Comparison of ENCODE assay signal across 12 cellular contexts in genomic region chr19:3409346-3410064, GRCh38. TPM values are rescaled to one million over a fixed set of nuclear protein-coding genes. Genes with fewer than 3 reads are reported as not detected.
DNase-seq lines count a peak whose midpoint lies in the region; ATAC-seq and TF ChIP-seq lines count a peak whose summit lies in the region.
"Had no signal": no experiment of that assay in that cellular context is flagged by ENCODE, and none has a peak within 500 bp of the region (broad histone marks: within the 10 kb centered on the region; RNA-seq: fewer than 3 reads in every experiment).

No MANE protein-coding gene starts in this region.

- H3K27me3 Mint-ChIP-seq in activated CD4-positive, alpha-beta T cell treated with anti-CD3 and anti-CD28 coated beads, Interleukin-2, amount 10 ng/mL, durations not matched to agents 7 days and 5 days: no peaks in the 10 kb centered on the region

- H3K4me1 Mint-ChIP-seq in activated CD4-positive, alpha-beta T cell treated with anti-CD3 and anti-CD28 coated beads, Interleukin-2, amount 10 ng/mL, durations not matched to agents 7 days and 5 days: no peaks in the 10 kb centered on the region

- H3K36me3 ChIP-seq in osteoblast (ENCODE audit: insufficient read depth, low read length) (peaks cover 24% of the 10 kb centered on the region), uterus (no peaks in the 10 kb centered on the region)

- H3K4me3 Mint-ChIP-seq in activated CD4-positive, alpha-beta T cell treated with anti-CD3 and anti-CD28 coated beads, Interleukin-2, amount 10 ng/mL, durations not matched to agents 7 days and 5 days: no peak overlapping the region

- H4K20me1 ChIP-seq in osteoblast (ENCODE audit: insufficient read depth, low read length): peaks cover 19% of the 10 kb centered on the region

- no peaks in the 10 kb centered on the region for H3K9me3 Mint-ChIP-seq in activated CD4-positive, alpha-beta T cell treated with anti-CD3 and anti-CD28 coated beads, Interleukin-2, amount 10 ng/mL, durations not matched to agents 7 days and 5 days

- H3K27me3 ChIP-seq in osteoblast (ENCODE audit: insufficient read depth, low read length): no peaks in the 10 kb centered on the region
- no peaks in the 10 kb centered on the region for H3K27me3 ChIP-seq in uterus

- intact Hi-C loops in Right ventricle myocardium inferior (cut with DNase I) (loop anchor here (2.0 kb wide), 1 partner anchor 43 kb away; the partner anchor contains the start of gene NFIC), uterus (cut with DNase I; ENCODE audit: low total_unique reads) (no loop called here)

- H2AFZ ChIP-seq in osteoblast (ENCODE audit: low read length): no peak overlapping the region

- peak; percentile 54 for DNase-seq in NCI-H748 (lab: John Stamatoyannopoulos, UW; ENCODE audit: unreplicated experiment)
- DNase-seq in NCI-H748 treated with DMSO at 0.1 percent for 48 hours (lab: John Stamatoyannopoulos, UW): no peak
- peak; percentile 87 for DNase-seq in Right ventricle myocardium inferior (ENCODE audit: missing footprints)
- peak; percentile 53 for DNase-seq in osteoblast (ENCODE audit: insufficient read length, low spot score, missing footprints)
- peak; percentile 65 to 80 for DNase-seq in uterus
- DNase-seq in activated CD4-positive, alpha-beta T cell treated with anti-CD3 and anti-CD28 coated beads, Interleukin-2, amount 10 ng/mL, durations not matched to agents 7 days and 5 days: no peak
- DNase-seq in A172 (ENCODE audit: low spot score): no peak
- DNase-seq: activated naive CD4-positive, alpha-beta T cell treated with Interleukin-2 at 50 U/mL for 16 hours; MM.1S; PC-3 had no signal

- H3K27ac ChIP-seq in osteoblast (ENCODE audit: low read depth, low read length) (no peak overlapping the region), uterus (peak overlapping the region; percentile 98 to 100)

- CTCF ChIA-PET in activated CD4-positive, alpha-beta T cell treated with anti-CD3 and anti-CD28 coated beads, Interleukin-2, amount 10 ng/mL, durations not matched to agents 7 days and 5 days (lab: Charles Lee): no interaction called here

- no peak overlapping the region for H3K27ac Mint-ChIP-seq in activated CD4-positive, alpha-beta T cell treated with anti-CD3 and anti-CD28 coated beads, Interleukin-2, amount 10 ng/mL, durations not matched to agents 7 days and 5 days

- peaks cover 9% of the 10 kb centered on the region for H3K4me1 ChIP-seq in osteoblast (ENCODE audit: insufficient read depth, low read length)
- peaks cover 0 to 13% of the 10 kb centered on the region in 2 donors for H3K4me1 ChIP-seq in uterus

- TF ChIP-seq CTCF in osteoblast (IDR thresholded peaks at IDR 0.05; ENCODE audit: extremely low read depth, low read depth, low read length): no peak
- no peak for TF ChIP-seq CTCF in uterus (IDR thresholded peaks at IDR 0.05)

- H3K9me3 ChIP-seq in osteoblast (ENCODE audit: low read depth, low read length) (no peaks in the 10 kb centered on the region), uterus (no peaks in the 10 kb centered on the region)

- ATAC-seq in Right ventricle myocardium inferior (peak; percentile 70), GM21576 (IDR thresholded peaks at IDR 0.05; ENCODE audit: unreplicated experiment) (no peak)
- ATAC-seq: activated CD4-positive, CD25-positive, alpha-beta regulatory T cell treated with anti-CD3 and anti-CD28 coated beads, Interleukin-2, amount 50 U/mL, for 24 hours; PC-3 had no signal

- peaks cover 89% of the 10 kb centered on the region for H3K79me2 ChIP-seq in osteoblast (ENCODE audit: insufficient read depth, low read length)

- TF ChIP-seq POLR2A in uterus (IDR thresholded peaks at IDR 0.05): no peak

- POLR2A ChIA-PET in activated CD4-positive, alpha-beta T cell treated with anti-CD3 and anti-CD28 coated beads, Interleukin-2, amount 10 ng/mL, durations not matched to agents 7 days and 5 days (lab: Charles Lee): no interaction called here

- no peaks in the 10 kb centered on the region for H3K36me3 Mint-ChIP-seq in activated CD4-positive, alpha-beta T cell treated with anti-CD3 and anti-CD28 coated beads, Interleukin-2, amount 10 ng/mL, durations not matched to agents 7 days and 5 days (ENCODE audit: low read depth)

- H3K4me2 ChIP-seq in osteoblast (ENCODE audit: insufficient read depth, low read length): no peak overlapping the region

- no peak overlapping the region for H3K4me3 ChIP-seq in osteoblast (ENCODE audit: insufficient read depth, low read length)
- peak overlapping the region in 1 of 2 donors; percentile 19 for H3K4me3 ChIP-seq in uterus

RNA-seq across cellular contexts. Expression of gene NFIC, which starts 43.1 kb away (rescaled TPM):
- total RNA-seq in Right ventricle myocardium inferior: 164 TPM
- 57.2 and 61.2 TPM in 2 replicates for total RNA-seq in osteoblast
- total RNA-seq in uterus: 100 to 1,000 TPM in 2 of 4 donors, 10 to 100 TPM in 2; 18.5 to 361 (median 82.9) TPM
- 10 to 100 TPM; 14.2 TPM for total RNA-seq in activated CD4-positive, alpha-beta T cell treated with anti-CD3 and anti-CD28 coated beads, Interleukin-2, amount 10 ng/mL, durations not matched to agents 7 days and 5 days
- total RNA-seq in A172 (2014; rRNA removed; shearing (Covaris generic)): 26.2 and 32.5 TPM in 2 replicates

Comparison
In these comparisons a context has a peak if more than half of its experiments do, and no peak if none do; other contexts are left out.
1. DNase-seq: peak in NCI-H748 (single experiment), Right ventricle myocardium inferior (single experiment), osteoblast (single experiment) and uterus (2 of 2); none in NCI-H748 treated with DMSO at 0.1 percent for 48 hours (single experiment), activated CD4-positive, alpha-beta T cell treated with anti-CD3 and anti-CD28 coated beads, Interleukin-2, amount 10 ng/mL, durations not matched to agents 7 days and 5 days (single experiment) and A172 (single experiment).